In the genomic region with DNA sequence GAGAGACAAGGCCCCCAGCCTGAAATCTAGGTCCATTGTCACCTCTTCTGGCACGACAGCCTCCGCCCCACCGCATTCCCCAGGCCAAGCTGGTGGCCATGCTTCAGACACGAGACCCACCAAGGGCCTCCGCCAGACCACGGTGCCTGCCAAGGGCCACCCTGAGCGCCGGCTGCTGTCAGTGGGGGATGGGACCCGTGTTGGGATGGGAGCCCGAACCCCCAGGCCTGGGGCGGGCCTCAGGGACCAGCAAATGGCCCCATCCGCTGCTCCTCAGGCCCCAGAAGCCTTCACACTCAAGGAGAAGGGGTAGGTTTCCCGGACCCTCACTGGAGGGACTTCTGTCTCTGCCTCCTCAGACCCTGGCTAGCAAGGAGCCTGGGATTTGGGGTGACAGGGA, we compare ENCODE assay signal across 12 cellular contexts. TPM values are rescaled to one million over a fixed set of nuclear protein-coding genes. Genes with fewer than 3 reads are reported as not detected.
DNase-seq lines count a peak whose midpoint lies in the region; ATAC-seq, FAIRE-seq and TF ChIP-seq lines count a peak whose summit lies in the region.
"Had no signal": no experiment of that assay in that cellular context is flagged by ENCODE, and none has a peak within 500 bp of the region (broad histone marks: within the 10 kb centered on the region; RNA-seq: fewer than 3 reads in every experiment).

No MANE protein-coding gene starts in this region.

- H3K4me1 Mint-ChIP-seq in neural crest cell = peaks cover 12% of the 10 kb centered on the region

- POLR2A ChIA-PET in K562 (lab: Yijun Ruan, JAX) = interaction anchor here (0.7 to 1.3 kb wide), 3 partner anchors 8 to 26 kb away, joined by 3 to 6 read pairs (median 5); no protein-coding TSS in a partner anchor

- TSS peak; percentile 39 for BruUV-seq in K562 (replicated peaks; lab: Mats Ljungman, UMichigan)

- H3K4me2 ChIP-seq in Karpas-422 (ENCODE audit: low read depth, low read length, poor library complexity, severe bottlenecking) (peak overlapping the region; percentile 99), K562 (ENCODE audit: insufficient read depth, low read length) (peak overlapping the region; percentile 94)

- ATAC-seq in K562 (no peak), esophagus mucosa (no peak)

- peak overlapping the region; percentile 50 for H3K27ac Mint-ChIP-seq in neural crest cell (ENCODE audit: unreplicated experiment)
- H3K27ac Mint-ChIP-seq: naive B cell had no signal

- WGBS in K562 (ENCODE audit: insufficient coverage, low coverage, missing lambda C conversion rate) = 81% methylated on average over 8 of the region's 13 CpGs

- no peak for FAIRE-seq in K562 (lab: Jason Lieb, UNC)

- intact Hi-C loops in K562 (cut with micrococcal nuclease) (no loop called here), colonic mucosa (cut with DNase I) (no loop called here)

- no peak for TF ChIP-seq RAD21 in K562 (CRISPR knock-in tag; conservative IDR thresholded peaks at IDR 0.05 in 1 of 2, IDR thresholded peaks at IDR 0.05 in 1 of 2)

- peaks cover 32% of the 10 kb centered on the region for H3K4me1 ChIP-seq in Karpas-422 (ENCODE audit: low read length)
- H3K4me1 ChIP-seq in K562 (replicated peaks in 1 of 2; ENCODE audit: control insufficient read depth in 2 of 2, insufficient read depth in 2 of 2, low read length in 2 of 2) = peaks cover 13 to 73% of the 10 kb centered on the region in 2 experiments; a peak in 4 of 5 replicates
- H3K4me1 ChIP-seq in colonic mucosa = no peaks in the 10 kb centered on the region

- H3K9me2 ChIP-seq in Karpas-422 (replicated peaks; ENCODE audit: insufficient read depth, low read length) = no peaks in the 10 kb centered on the region

- H2AFZ ChIP-seq in Karpas-422 (ENCODE audit: low read length) = no peak overlapping the region
- no peak overlapping the region for H2AFZ ChIP-seq in K562 (ENCODE audit: low read depth, low read length)

- H3K36me3 ChIP-seq in Karpas-422 (ENCODE audit: insufficient read depth, low read length) (0 out of 2 replicates have a peak, but pooled peaks cover 3% of the 10 kb centered on the region), K562 (ENCODE audit: control insufficient read depth, insufficient read depth, low read length) (peaks cover 52% of the 10 kb centered on the region; the same call in 2 of the 3 replicates), colonic mucosa (no peaks in the 10 kb centered on the region)

- DNase-seq in GM12864 (ENCODE audit: low read depth) = no peak
- DNase-seq in Karpas-422 = no peak
- DNase-seq in K562 (ENCODE audit: extremely low read depth in 1 of 4, low spot score in 3 of 4) = no peak
- DNase-seq in neural crest cell (ENCODE audit: low read depth, low spot score) = no peak
- no peak for DNase-seq in Kasumi-1 (lab: John Stamatoyannopoulos, UW)
- DNase-seq in colonic mucosa = no peak
- DNase-seq: naive B cell; NCI-H1048; stimulated activated CD4-positive, alpha-beta T cell treated with anti-CD3 and anti-CD28 coated beads, Interleukin-4, amount 100 ng/mL, for 1 hour; tibial artery had no signal

- H3K27ac ChIP-seq in Karpas-422 (ENCODE audit: low read length) (no peak overlapping the region), K562 (ENCODE audit: extremely low read depth, low read depth, low read length) (no peak overlapping the region; the same call in 2 of the 3 replicates), colonic mucosa (no peak overlapping the region)
- H3K27ac ChIP-seq: tibial artery had no signal

- TF ChIP-seq CTCF in GM12864 (IDR thresholded peaks at IDR 0.05; ENCODE audit: low read depth, low read length, missing control alignments) = no peak
- TF ChIP-seq CTCF in K562 (IDR thresholded peaks at IDR 0.05 in 2 of 3, conservative IDR thresholded peaks at IDR 0.05 in 1 of 3; ENCODE audit: insufficient read depth in 2 of 3, low read depth in 1 of 3, low read length in 3 of 3) = no peak
- no peak for TF ChIP-seq CTCF in neural crest cell (conservative IDR thresholded peaks at IDR 0.05)
- TF ChIP-seq CTCF in colonic mucosa (IDR thresholded peaks at IDR 0.05) = no peak

- H3K79me2 ChIP-seq in Karpas-422 (ENCODE audit: low read length) (peaks cover 13% of the 10 kb centered on the region), K562 (ENCODE audit: control insufficient read depth, insufficient read depth, low read length) (peaks cover 16% of the 10 kb centered on the region)

- no peaks in the 10 kb centered on the region for H3K27me3 ChIP-seq in Karpas-422 (ENCODE audit: low read length)
- H3K27me3 ChIP-seq in K562 (ENCODE audit: control insufficient read depth in 2 of 2, insufficient read depth in 2 of 2, low read length in 2 of 2) = no peaks in the 10 kb centered on the region
- no peaks in the 10 kb centered on the region for H3K27me3 ChIP-seq in colonic mucosa

- peak overlapping the region; percentile 84 for H3K9ac ChIP-seq in Karpas-422 (ENCODE audit: low read length)
- H3K9ac ChIP-seq in K562 (ENCODE audit: insufficient read depth in 1 of 2, low read depth in 2 of 2, low read length in 2 of 2) = peak overlapping the region; percentile 66 to 97
- H3K9ac ChIP-seq in colonic mucosa (ENCODE audit: low read depth in 2 of 2, low read length in 2 of 2) = no peak overlapping the region

- no peaks in the 10 kb centered on the region for H3K9me3 Mint-ChIP-seq in neural crest cell
- H3K9me3 Mint-ChIP-seq: central memory CD8-positive, alpha-beta T cell; naive B cell had no signal

- H4K20me1 ChIP-seq in Karpas-422 (ENCODE audit: insufficient read depth, low read depth, low read length) (0 out of 2 replicates have a peak, but pooled peaks cover 9% of the 10 kb centered on the region), K562 (replicated peaks; ENCODE audit: control insufficient read depth, insufficient read depth, low read length) (peaks cover 2% of the 10 kb centered on the region; the same call in 1 of the 2 replicates)

- H3K36me3 Mint-ChIP-seq in neural crest cell (ENCODE audit: low read depth) = peaks cover 3% of the 10 kb centered on the region
- H3K36me3 Mint-ChIP-seq: naive B cell had no signal

- TF ChIP-seq POLR2A in K562 (conservative IDR thresholded peaks at IDR 0.05) = no peak

- peaks cover 6% of the 10 kb centered on the region for H3K9me1 ChIP-seq in K562 (ENCODE audit: control insufficient read depth, insufficient read depth, low read length)

- CTCF ChIA-PET in K562 (lab: Yijun Ruan, JAX; ENCODE audit: low intra/inter-chr PET ratio) = no interaction called here

- H3K4me3 ChIP-seq in GM12864 (ENCODE audit: low read depth, low read length) = peak overlapping the region; percentile 59
- H3K4me3 ChIP-seq in Karpas-422 (ENCODE audit: low read length) = peak overlapping the region; percentile 89
- H3K4me3 ChIP-seq in K562 = peak overlapping the region; percentile 77
- H3K4me3 ChIP-seq in colonic mucosa = no peak overlapping the region

- peak overlapping the region; percentile 73 for H3K4me3 Mint-ChIP-seq in neural crest cell
- H3K4me3 Mint-ChIP-seq: central memory CD8-positive, alpha-beta T cell had no signal

- no peak for TF ChIP-seq EP300 in K562 (IDR thresholded peaks at IDR 0.05; ENCODE audit: low read length)

- H3K9me3 ChIP-seq in Karpas-422 (ENCODE audit: low read length) (no peaks in the 10 kb centered on the region), K562 (replicated peaks; ENCODE audit: control insufficient read depth, insufficient read depth, low read depth, low read length) (no peaks in the 10 kb centered on the region), colonic mucosa (no peaks in the 10 kb centered on the region)
- H3K9me3 ChIP-seq: tibial artery had no signal

- H3K27me3 Mint-ChIP-seq in neural crest cell (ENCODE audit: low read depth) = peaks cover 7% of the 10 kb centered on the region
- H3K27me3 Mint-ChIP-seq: central memory CD8-positive, alpha-beta T cell; naive B cell had no signal

- in situ Hi-C loops in K562 (cut with MboI) = no loop called here

RNA-seq across cellular contexts. Expression of a gene that starts 1.0 kb away (rescaled TPM):
- 6.4 and 27.7 TPM in 2 replicates for total RNA-seq in Karpas-422 (2014; rRNA removed; shearing (Covaris generic); ENCODE audit: low replicate concordance)
- 28.4 and 114 TPM in 2 replicates for total RNA-seq in K562 (2011; cell fraction: chromatin; rRNA removed; ENCODE audit: low replicate concordance)
- 102 and 124 TPM in 2 replicates for total RNA-seq in K562 (2011; cell fraction: nucleolus; rRNA removed)
- total RNA-seq in K562 (2011; cell fraction: nucleoplasm; rRNA removed) = 40.8 and 51.4 TPM in 2 replicates
- total RNA-seq in K562 (2014; rRNA removed) = 50.2 and 66.0 TPM in 2 replicates
- 6.4 and 11.6 TPM in 2 replicates for total RNA-seq in K562 (2014; rRNA removed; fragmentation: Illumina TruSeq; extraction: Trizol)
- total RNA-seq in K562 (2015; rRNA removed; fragmentation: Illumina TruSeq; extraction: Trizol) = 25.8 and 28.4 TPM in 2 replicates
- 43.0 and 46.1 TPM in 2 replicates for total RNA-seq in K562 (2021)
- 11.5 and 19.7 TPM in 2 replicates for polyA plus RNA-seq in K562 (2011; rRNA removed)
- polyA plus RNA-seq in K562 (2011; cell fraction: cytosol; rRNA removed) = 12.4 and 30.6 TPM in 2 replicates
- polyA plus RNA-seq in K562 (2011; cell fraction: nucleus; rRNA removed) = 115 and 152 TPM in 2 replicates
- polyA plus RNA-seq in K562 (2012) = 25.5 and 36.0 TPM in 2 replicates
- 17.6 and 21.1 TPM in 2 replicates for polyA plus RNA-seq in K562 (2014; fragmentation: Illumina TruSeq; extraction: Trizol)
- polyA plus RNA-seq in K562 (2014; fragmentation: Nextera tagmentation; extraction: Ambion mirVana) = 1 to 10 TPM in 1 of 2 experiments, under 1 TPM in 1; 0.75 to 2.2 TPM
- polyA plus RNA-seq in K562 (2014; rRNA removed) = 46.1 and 57.0 TPM in 2 replicates
- 3.6 and 6.3 TPM in 2 replicates for polyA minus RNA-seq in K562 (2011; rRNA and poly(A)+ RNA removed)
- polyA minus RNA-seq in K562 (2011; cell fraction: cytosol; rRNA and poly(A)+ RNA removed) = 5.9 and 8.8 TPM in 2 replicates
- 44.7 and 53.2 TPM in 2 replicates for polyA minus RNA-seq in K562 (2011; cell fraction: nucleus; rRNA and poly(A)+ RNA removed)
- 65.1 and 66.5 TPM in 2 replicates for total RNA-seq in neural crest cell
- total RNA-seq in colonic mucosa = 10 to 100 TPM in 1 of 2 donors, 1 to 10 TPM in 1; 2.4 to 24.0 TPM
- total RNA-seq in esophagus mucosa = 3.1 TPM

RNA-seq across cellular contexts. Expression of a gene that starts 10.2 kb away (rescaled TPM):
- total RNA-seq in Karpas-422 (2014; rRNA removed; shearing (Covaris generic); ENCODE audit: low replicate concordance) = 0.45 and 0.94 TPM in 2 replicates
- 0.42 TPM in 1 of 2 replicates, not detected in the other for total RNA-seq in K562 (2011; cell fraction: chromatin; rRNA removed; ENCODE audit: low replicate concordance)
- total RNA-seq in K562 (2011; cell fraction: nucleolus; rRNA removed) = 0.13 and 0.17 TPM in 2 replicates
- total RNA-seq in K562 (2011; cell fraction: nucleoplasm; rRNA removed) = not detected in 2 replicates
- total RNA-seq in K562 (2014; rRNA removed) (not detected in 2 replicates), K562 (2014; rRNA removed; fragmentation: Illumina TruSeq; extraction: Trizol) (not detected in 2 replicates), K562 (2015; rRNA removed; fragmentation: Illumina TruSeq; extraction: Trizol) (not detected in 2 replicates), K562 (2021) (not detected in 2 replicates), neural crest cell (4.8 and 5.1 TPM in 2 replicates), colonic mucosa (not detected), esophagus mucosa (0.08 TPM)
- polyA plus RNA-seq in K562 (2011; rRNA removed) (not detected in 2 replicates), K562 (2014; fragmentation: Illumina TruSeq; extraction: Trizol) (not detected in 2 replicates), K562 (2014; fragmentation: Nextera tagmentation; extraction: Ambion mirVana) (not detected), K562 (2014; rRNA removed) (not detected in 2 replicates)
- polyA plus RNA-seq in K562 (2011; cell fraction: cytosol; rRNA removed) = not detected in 2 replicates
- not detected in 2 replicates for polyA plus RNA-seq in K562 (2011; cell fraction: nucleus; rRNA removed)
- 0.07 and 0.08 TPM in 2 replicates for polyA plus RNA-seq in K562 (2012)
- polyA minus RNA-seq in K562 (2011; rRNA and poly(A)+ RNA removed) = not detected in 2 replicates
- not detected in 2 replicates for polyA minus RNA-seq in K562 (2011; cell fraction: cytosol; rRNA and poly(A)+ RNA removed)
- not detected in 2 replicates for polyA minus RNA-seq in K562 (2011; cell fraction: nucleus; rRNA and poly(A)+ RNA removed)

RNA-seq across cellular contexts. Expression of a gene that starts 14.0 kb away (rescaled TPM):
- 15.8 and 20.5 TPM in 2 replicates for total RNA-seq in Karpas-422 (2014; rRNA removed; shearing (Covaris generic); ENCODE audit: low replicate concordance)
- total RNA-seq in K562 (2011; cell fraction: chromatin; rRNA removed; ENCODE audit: low replicate concordance) = 29.2 and 69.3 TPM in 2 replicates
- total RNA-seq in K562 (2011; cell fraction: nucleolus; rRNA removed) = 36.9 and 38.2 TPM in 2 replicates
- total RNA-seq in K562 (2011; cell fraction: nucleoplasm; rRNA removed) = 27.0 and 36.9 TPM in 2 replicates
- 7.2 and 13.4 TPM in 2 replicates for total RNA-seq in K562 (2014; rRNA removed)
- total RNA-seq in K562 (2014; rRNA removed; fragmentation: Illumina TruSeq; extraction: Trizol) = 4.2 and 4.9 TPM in 2 replicates
- 9.1 and 11.2 TPM in 2 replicates for total RNA-seq in K562 (2015; rRNA removed; fragmentation: Illumina TruSeq; extraction: Trizol)
- 22.6 and 24.3 TPM in 2 replicates for total RNA-seq in K562 (2021)
- 5.7 and 9.4 TPM in 2 replicates for polyA plus RNA-seq in K562 (2011; rRNA removed)
- polyA plus RNA-seq in K562 (2011; cell fraction: cytosol; rRNA removed) = 7.1 and 12.3 TPM in 2 replicates
- polyA plus RNA-seq in K562 (2011; cell fraction: nucleus; rRNA removed) = 22.9 and 34.2 TPM in 2 replicates
- 8.5 and 9.1 TPM in 2 replicates for polyA plus RNA-seq in K562 (2012)
- polyA plus RNA-seq in K562 (2014; fragmentation: Illumina TruSeq; extraction: Trizol) = 7.2 and 9.4 TPM in 2 replicates
- polyA plus RNA-seq in K562 (2014; fragmentation: Nextera tagmentation; extraction: Ambion mirVana) = 1 to 10 TPM; 1.7 to 4.2 TPM
- polyA plus RNA-seq in K562 (2014; rRNA removed) = 8.3 and 9.3 TPM in 2 replicates
- polyA minus RNA-seq in K562 (2011; rRNA and poly(A)+ RNA removed) = 6.5 and 9.7 TPM in 2 replicates
- 13.1 and 14.3 TPM in 2 replicates for polyA minus RNA-seq in K562 (2011; cell fraction: cytosol; rRNA and poly(A)+ RNA removed)
- polyA minus RNA-seq in K562 (2011; cell fraction: nucleus; rRNA and poly(A)+ RNA removed) = 12.5 and 15.3 TPM in 2 replicates
- total RNA-seq in neural crest cell = 30.0 and 32.5 TPM in 2 replicates
- 10 to 100 TPM in 1 of 2 donors, 1 to 10 TPM in 1; 8.4 to 15.8 TPM for total RNA-seq in colonic mucosa
- 2.0 TPM for total RNA-seq in esophagus mucosa

RNA-seq across cellular contexts. Expression of a gene that starts 31.7 kb away (rescaled TPM):
- 13.5 and 15.1 TPM in 2 replicates for total RNA-seq in Karpas-422 (2014; rRNA removed; shearing (Covaris generic); ENCODE audit: low replicate concordance)
- total RNA-seq in K562 (2011; cell fraction: chromatin; rRNA removed; ENCODE audit: low replicate concordance) = 85.7 and 196 TPM in 2 replicates
- total RNA-seq in K562 (2011; cell fraction: nucleolus; rRNA removed) = 118 and 124 TPM in 2 replicates
- total RNA-seq in K562 (2011; cell fraction: nucleoplasm; rRNA removed) = 119 and 147 TPM in 2 replicates
- total RNA-seq in K562 (2014; rRNA removed) (46.2 and 66.4 TPM in 2 replicates), K562 (2014; rRNA removed; fragmentation: Illumina TruSeq; extraction: Trizol) (26.2 and 29.5 TPM in 2 replicates), K562 (2015; rRNA removed; fragmentation: Illumina TruSeq; extraction: Trizol) (34.2 and 36.9 TPM in 2 replicates), K562 (2021) (62.9 and 70.1 TPM in 2 replicates), neural crest cell (66.1 and 67.5 TPM in 2 replicates), colonic mucosa (10 to 100 TPM in 1 of 2 donors, 1 to 10 TPM in 1; 8.6 to 38.2 TPM), esophagus mucosa (11.1 TPM)
- polyA plus RNA-seq in K562 (2011; rRNA removed) (18.5 and 18.8 TPM in 2 replicates), K562 (2014; fragmentation: Illumina TruSeq; extraction: Trizol) (30.8 and 43.5 TPM in 2 replicates), K562 (2014; fragmentation: Nextera tagmentation; extraction: Ambion mirVana) (1 to 10 TPM; 4.1 to 5.4 TPM), K562 (2014; rRNA removed) (24.6 and 28.5 TPM in 2 replicates)
- polyA plus RNA-seq in K562 (2011; cell fraction: cytosol; rRNA removed) = 23.2 and 35.3 TPM in 2 replicates
- 34.8 and 58.2 TPM in 2 replicates for polyA plus RNA-seq in K562 (2011; cell fraction: nucleus; rRNA removed)
- 35.0 and 35.7 TPM in 2 replicates for polyA plus RNA-seq in K562 (2012)
- polyA minus RNA-seq in K562 (2011; rRNA and poly(A)+ RNA removed) = 39.0 and 67.5 TPM in 2 replicates
- 65.5 and 70.9 TPM in 2 replicates for polyA minus RNA-seq in K562 (2011; cell fraction: cytosol; rRNA and poly(A)+ RNA removed)
- polyA minus RNA-seq in K562 (2011; cell fraction: nucleus; rRNA and poly(A)+ RNA removed) = 35.1 and 42.3 TPM in 2 replicates

RNA-seq across cellular contexts. Expression of a gene that starts 52.8 kb away (rescaled TPM):
- 29.4 and 30.2 TPM in 2 replicates for total RNA-seq in Karpas-422 (2014; rRNA removed; shearing (Covaris generic); ENCODE audit: low replicate concordance)
- 30.3 and 91.0 TPM in 2 replicates for total RNA-seq in K562 (2011; cell fraction: chromatin; rRNA removed; ENCODE audit: low replicate concordance)
- total RNA-seq in K562 (2011; cell fraction: nucleolus; rRNA removed) = 132 and 138 TPM in 2 replicates
- 102 and 104 TPM in 2 replicates for total RNA-seq in K562 (2011; cell fraction: nucleoplasm; rRNA removed)
- total RNA-seq in K562 (2014; rRNA removed) (28.4 and 48.6 TPM in 2 replicates), K562 (2014; rRNA removed; fragmentation: Illumina TruSeq; extraction: Trizol) (10.2 and 10.8 TPM in 2 replicates), K562 (2015; rRNA removed; fragmentation: Illumina TruSeq; extraction: Trizol) (22.7 and 24.3 TPM in 2 replicates), K562 (2021) (213 and 228 TPM in 2 replicates), neural crest cell (154 and 159 TPM in 2 replicates), colonic mucosa (100 to 1,000 TPM; 240 to 336 TPM), esophagus mucosa (205 TPM)
- polyA plus RNA-seq in K562 (2011; rRNA removed) (7.1 and 14.1 TPM in 2 replicates), K562 (2014; fragmentation: Illumina TruSeq; extraction: Trizol) (44.5 and 83.3 TPM in 2 replicates), K562 (2014; fragmentation: Nextera tagmentation; extraction: Ambion mirVana) (1 to 10 TPM; 2.9 to 5.2 TPM), K562 (2014; rRNA removed) (63.0 and 66.3 TPM in 2 replicates)
- polyA plus RNA-seq in K562 (2011; cell fraction: cytosol; rRNA removed) = 28.4 and 49.5 TPM in 2 replicates
- 18.4 and 28.6 TPM in 2 replicates for polyA plus RNA-seq in K562 (2011; cell fraction: nucleus; rRNA removed)
- polyA plus RNA-seq in K562 (2012) = 228 and 237 TPM in 2 replicates
- 4.5 and 5.5 TPM in 2 replicates for polyA minus RNA-seq in K562 (2011; rRNA and poly(A)+ RNA removed)
- 81.8 and 143 TPM in 2 replicates for polyA minus RNA-seq in K562 (2011; cell fraction: cytosol; rRNA and poly(A)+ RNA removed)
- polyA minus RNA-seq in K562 (2011; cell fraction: nucleus; rRNA and poly(A)+ RNA removed) = 8.2 and 10.8 TPM in 2 replicates

Comparison
In these comparisons a context has a peak if more than half of its experiments do, and no peak if none do; other contexts are left out.
1. H3K9ac ChIP-seq: peak in Karpas-422 (single experiment) and K562 (2 of 2); none in colonic mucosa (0 of 2).